In genomic region chr12:27578689-27579372, GRCh38 we compare ENCODE assay signal across 26 cellular contexts. TPM values are rescaled to one million over a fixed set of nuclear protein-coding genes. Genes with fewer than 3 reads are reported as not detected.
A peak's percentile ranks its signal among the peaks of the same experiment; 100 is the strongest.
DNase-seq lines count a peak whose midpoint lies in the region; ATAC-seq and TF ChIP-seq lines count a peak whose summit lies in the region.
"Had no signal": no experiment of that assay in that cellular context is flagged by ENCODE, and none has a peak within 500 bp of the region (broad histone marks: within the 10 kb centered on the region; RNA-seq: fewer than 3 reads in every experiment).

No MANE protein-coding gene starts in this region.

- peaks cover 72% of the 10 kb centered on the region for H3K4me1 ChIP-seq in foreskin keratinocyte
- H3K4me1 ChIP-seq in spleen, result peaks cover 7 to 52% (median 24%) of the 10 kb centered on the region in 6 donors

- TF ChIP-seq CTCF in foreskin keratinocyte (conservative IDR thresholded peaks at IDR 0.05) (no peak), spleen (IDR thresholded peaks at IDR 0.05 in 8 of 11, conservative IDR thresholded peaks at IDR 0.05 in 3 of 11) (no peak)

- peak overlapping the region in 1 of 8 donors; percentile 15 for H3K4me3 ChIP-seq in spleen
- H3K4me3 ChIP-seq: tibial nerve had no signal

- H3K27me3 ChIP-seq in foreskin keratinocyte, result no peaks in the 10 kb centered on the region
- no peaks in the 10 kb centered on the region for H3K27me3 ChIP-seq in spleen (replicated peaks in 1 of 7)
- H3K27me3 ChIP-seq: tibial nerve had no signal

- DNase-seq in foreskin keratinocyte, result no peak
- no peak for DNase-seq in spleen
- DNase-seq in activated effector memory CD4-positive, alpha-beta T cell treated with anti-CD3 and anti-CD28 coated beads, Interleukin-2, amount 50 U/mL, for 16 hours, result no peak
- no peak for DNase-seq in NCI-H510A treated with DMSO at 0.1 percent for 48 hours (lab: John Stamatoyannopoulos, UW)
- DNase-seq in activated CD8-positive, alpha-beta memory T cell treated with anti-CD3 and anti-CD28 coated beads, Interleukin-2, amount 50 U/mL, for 4 hours, result no peak
- no peak for DNase-seq in medulla oblongata (ENCODE audit: extremely low spot score)
- DNase-seq: activated CD4-positive, alpha-beta T cell treated with anti-CD3 and anti-CD28 coated beads for 4 hours; activated naive CD8-positive, alpha-beta T cell treated with anti-CD3 and anti-CD28 coated beads for 36 hours; CD4-positive, alpha-beta memory T cell; endodermal cell; GDM1; IMR-90; mammary epithelial cell; naive B cell; NCI-H146; NCI-H2171 treated with DMSO at 0.1 percent for 48 hours; NCI-H526 treated with DMSO at 0.1 percent for 48 hours; SHP77 treated with DMSO at 0.1 percent for 48 hours; stimulated activated CD4-positive, alpha-beta T cell treated with anti-CD3 and anti-CD28 coated beads, Interleukin-2, amount 100 ng/mL, for 24 hours; stimulated activated naive CD4-positive, alpha-beta T cell treated with Interleukin-2 at 50 U/mL for 16 hours; T-cell had no signal

- TF ChIP-seq POLR2A in spleen (IDR thresholded peaks at IDR 0.05), result no peak

- WGBS in spleen, 5 donors, result 56 to 73% (median 67%) methylated on average over 7 of the region's 7 CpGs

- H3K36me3 ChIP-seq in spleen, result no peaks in the 10 kb centered on the region

- ATAC-seq in GM18868 (IDR thresholded peaks at IDR 0.05; ENCODE audit: unreplicated experiment) (peak; percentile 73), HG03103 (IDR thresholded peaks at IDR 0.05; ENCODE audit: low read depth, unreplicated experiment) (peak; percentile 61), foreskin keratinocyte (no peak)
- ATAC-seq: HCT116, T-cell had no signal

- H3K27ac ChIP-seq in foreskin keratinocyte (peak overlapping the region; percentile 96), spleen (peak overlapping the region in 7 of 8 donors; percentile 32 to 80 (median 54))
- H3K27ac ChIP-seq: HL-60, tibial nerve had no signal

- intact Hi-C loops in spleen (cut with DNase I; ENCODE audit: low total_unique reads), result no loop called here

- no peaks in the 10 kb centered on the region for H3K9me3 ChIP-seq in spleen
- H3K9me3 ChIP-seq: tibial nerve had no signal

RNA-seq across cellular contexts. Expression of gene PPFIBP1, which starts 54.8 kb away (rescaled TPM):
- 92.1 and 105 TPM in 2 replicates for total RNA-seq in foreskin keratinocyte
- 12.6 and 14.2 TPM in 2 replicates for polyA plus RNA-seq in foreskin keratinocyte
- 100 to 1,000 TPM in 5 of 7 donors, 10 to 100 TPM in 2; 71.4 to 182 (median 121) TPM for total RNA-seq in spleen
- 10 to 100 TPM in 1 of 3 donors, 1 to 10 TPM in 2; 3.7 to 10.7 (median 4.1) TPM for polyA plus RNA-seq in spleen
